In the genomic region with DNA sequence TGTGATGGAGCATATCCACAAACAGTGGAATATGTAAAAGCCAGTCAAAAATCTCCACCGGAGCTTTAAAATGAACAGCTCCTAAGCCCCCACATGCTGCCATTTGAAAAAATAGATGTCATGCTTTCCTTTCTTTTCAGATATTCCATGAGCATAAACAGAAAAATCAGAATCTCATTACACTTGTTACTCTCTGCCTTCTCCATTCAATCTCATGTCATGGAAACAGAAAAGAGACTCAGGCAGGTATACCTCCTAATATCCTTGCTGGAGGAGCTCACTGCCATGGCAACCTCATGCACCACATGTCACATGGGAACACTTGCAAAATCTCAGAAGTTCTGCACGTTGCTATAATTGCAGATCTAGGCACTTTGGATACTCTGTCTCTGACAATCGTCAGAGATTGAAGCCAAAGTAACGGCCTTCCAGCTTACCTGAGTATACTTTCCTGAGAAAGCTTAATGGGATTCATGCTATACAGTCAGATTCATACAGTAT, we compare ENCODE assay signal across 21 cellular contexts.
"Had no signal": no experiment of that assay in that cellular context is flagged by ENCODE, and none has a peak within 500 bp of the region (broad histone marks: within the 10 kb centered on the region; RNA-seq: fewer than 3 reads in every experiment).

No MANE protein-coding gene starts in this region.

- H3K4me3 ChIP-seq: adrenal gland, ascending aorta, colonic mucosa, dorsolateral prefrontal cortex, gastrocnemius medialis, heart left ventricle, right lobe of liver, thoracic aorta, upper lobe of left lung had no signal

- H3K27me3 ChIP-seq: adrenal gland, ascending aorta, colonic mucosa, dorsolateral prefrontal cortex, gastrocnemius medialis, heart left ventricle, right lobe of liver, upper lobe of left lung had no signal

- FAIRE-seq: endothelial cell of umbilical vein had no signal

- H3K27ac ChIP-seq: ascending aorta, colonic mucosa, dorsolateral prefrontal cortex, gastrocnemius medialis, heart left ventricle, right lobe of liver, thoracic aorta, upper lobe of left lung had no signal

- ATAC-seq: activated T-helper 17 cell treated with anti-CD3 and anti-CD28 coated beads, Interleukin-2, amount 50 U/mL, for 72 hours; effector memory CD8-positive, alpha-beta T cell; esophagus mucosa; gastrocnemius medialis; heart left ventricle; left colon; right lobe of liver had no signal

- H3K9me3 ChIP-seq: adrenal gland, ascending aorta, colonic mucosa, gastrocnemius medialis, heart left ventricle, right lobe of liver, thoracic aorta, upper lobe of left lung had no signal

- H3K36me3 ChIP-seq: adrenal gland, ascending aorta, colonic mucosa, gastrocnemius medialis, heart left ventricle, right lobe of liver, thoracic aorta, upper lobe of left lung had no signal

- H3K4me1 ChIP-seq: adrenal gland, ascending aorta, colonic mucosa, gastrocnemius medialis, right lobe of liver, upper lobe of left lung had no signal

- DNase-seq: activated naive CD4-positive, alpha-beta T cell; activated T-cell treated with anti-CD3 and anti-CD28 coated beads, Interleukin-2, amount 50 U/mL, for 1 hour; adrenal gland; colonic mucosa; dorsolateral prefrontal cortex; effector memory CD8-positive, alpha-beta T cell; gastrocnemius medialis; heart left ventricle; left colon; naive B cell; occipital lobe; right lobe of liver; stimulated activated CD4-positive, alpha-beta T cell treated with anti-CD3 and anti-CD28 coated beads, Interleukin-4, amount 100 ng/mL, for 1 hour; stimulated activated naive CD4-positive, alpha-beta T cell; T-helper 9 cell; upper lobe of left lung had no signal
